17 cellular contexts compared by ENCODE assay signal in the genomic region with DNA sequence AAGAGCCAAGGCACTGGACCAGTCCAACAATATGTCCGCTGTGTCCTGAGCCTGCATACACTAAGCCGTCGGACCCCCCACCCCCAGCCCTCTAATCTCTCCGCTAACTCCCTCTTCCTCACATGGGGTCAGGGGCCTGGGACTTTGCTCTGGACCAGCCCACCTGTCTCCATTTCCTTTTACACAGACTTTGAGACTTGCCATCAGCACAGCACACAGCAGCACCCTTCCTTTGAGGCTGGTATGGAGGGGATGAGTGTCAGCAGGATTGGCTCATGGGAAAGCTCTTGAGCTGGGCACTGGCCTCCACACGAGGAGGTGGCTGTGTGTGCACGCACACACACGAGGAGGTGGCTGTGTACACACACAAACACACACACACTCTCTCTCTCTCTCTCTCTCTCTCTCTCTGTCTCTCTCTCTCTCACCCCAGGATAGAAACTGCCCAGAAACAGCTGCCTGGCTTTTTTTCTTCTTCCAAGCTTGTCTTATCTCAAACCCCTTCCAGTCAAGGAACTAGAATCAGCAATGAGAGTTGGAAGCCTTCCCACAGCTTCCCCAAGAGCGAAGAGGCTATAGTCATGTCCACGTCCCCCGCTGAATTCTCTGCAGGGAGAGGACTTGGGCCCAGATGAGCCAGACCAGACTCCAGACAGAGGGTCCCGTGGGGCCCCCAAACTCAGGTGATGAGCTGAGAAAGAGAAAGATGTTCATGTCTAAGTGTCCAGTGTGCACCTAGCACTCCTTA. TPM values are rescaled to one million over a fixed set of nuclear protein-coding genes. Genes with fewer than 3 reads are reported as not detected.
A peak's percentile ranks its signal among the peaks of the same experiment; 100 is the strongest.
DNase-seq lines count a peak whose midpoint lies in the region; ATAC-seq and TF ChIP-seq lines count a peak whose summit lies in the region.
"Had no signal": no experiment of that assay in that cellular context is flagged by ENCODE, and none has a peak within 500 bp of the region (broad histone marks: within the 10 kb centered on the region; RNA-seq: fewer than 3 reads in every experiment).

No MANE protein-coding gene starts in this region.

- no peak overlapping the region for H2AFZ ChIP-seq in DND-41 (ENCODE audit: low read depth, low read length)

- H3K9me3 ChIP-seq in DND-41 (ENCODE audit: insufficient read depth, low read length, severe bottlenecking) (no peaks in the 10 kb centered on the region), gastroesophageal sphincter (no peaks in the 10 kb centered on the region)
- H3K9me3 ChIP-seq: esophagus squamous epithelium, suprapubic skin had no signal

- H3K27me3 ChIP-seq in DND-41 (ENCODE audit: insufficient read depth, low read length, poor library complexity) (no peaks in the 10 kb centered on the region), gastroesophageal sphincter (no peaks in the 10 kb centered on the region)
- H3K27me3 ChIP-seq: cardiac muscle cell, esophagus squamous epithelium, suprapubic skin had no signal

- peak; percentile 17; the same call in 1 of the 3 replicates for ATAC-seq in DND-41 (ENCODE audit: insufficient read depth, low read depth)
- no peak for ATAC-seq in GM18868 (IDR thresholded peaks at IDR 0.05; ENCODE audit: unreplicated experiment)
- ATAC-seq in gastroesophageal sphincter, result no peak
- ATAC-seq in HG03457 (IDR thresholded peaks at IDR 0.05; ENCODE audit: unreplicated experiment), result no peak
- ATAC-seq: GM12878 had no signal

- peaks cover 0 to 3% (median 0%) of the 10 kb centered on the region in 3 donors for H3K27me3 Mint-ChIP-seq in CD14-positive monocyte (ENCODE audit: low read depth in 3 of 3)
- H3K27me3 Mint-ChIP-seq in chondrocyte (ENCODE audit: low read depth), result no peaks in the 10 kb centered on the region
- H3K27me3 Mint-ChIP-seq in neural crest cell (ENCODE audit: low read depth), result no peaks in the 10 kb centered on the region

- H4K20me1 ChIP-seq in DND-41 (ENCODE audit: insufficient read depth, low read length), result peaks cover 11% of the 10 kb centered on the region; the same call in 1 of the 2 replicates

- TF ChIP-seq CTCF in CD14-positive monocyte (IDR thresholded peaks at IDR 0.05), result no peak
- no peak for TF ChIP-seq CTCF in DND-41 (IDR thresholded peaks at IDR 0.05; ENCODE audit: borderline replicate concordance, extremely low read depth, low read length, poor library complexity, severe bottlenecking)
- TF ChIP-seq CTCF in chondrocyte (IDR thresholded peaks at IDR 0.05), result no peak
- no peak for TF ChIP-seq CTCF in neural crest cell (conservative IDR thresholded peaks at IDR 0.05)
- TF ChIP-seq CTCF in gastroesophageal sphincter (IDR thresholded peaks at IDR 0.05), result no peak

- H3K79me2 ChIP-seq in DND-41 (ENCODE audit: insufficient read depth, low read length), result no peaks in the 10 kb centered on the region

- WGBS in gastroesophageal sphincter (ENCODE audit: low coverage in 1 of 2), 2 donors, result 67% methylated on average over 3 of the region's 11 CpGs; no CpG with 5 or more reads in 1 of the 2 donors

- DNase-seq in CD14-positive monocyte (ENCODE audit: low spot score), result no peak
- DNase-seq in DND-41, result no peak
- DNase-seq in chondrocyte (ENCODE audit: low spot score), result no peak
- DNase-seq in neural crest cell (ENCODE audit: low read depth, low spot score), result no peak
- DNase-seq in MV-4-11 (lab: John Stamatoyannopoulos, UW), result no peak
- DNase-seq: activated CD4-positive, alpha-beta T cell treated with anti-CD3 and anti-CD28 coated beads, Interleukin-2, amount 50 U/mL, for 1 hour; esophagus squamous epithelium; GDM1; mesendoderm; NCI-H2081; NCI-H526 treated with DMSO at 0.1 percent for 48 hours had no signal

- H3K9ac ChIP-seq in DND-41 (ENCODE audit: low read depth, low read length), result no peak overlapping the region

- intact Hi-C loops in CD14-positive monocyte (cut with micrococcal nuclease), result no loop called here

- H3K27ac Mint-ChIP-seq in CD14-positive monocyte, result peak overlapping the region; percentile 36 to 87 (median 70)
- H3K27ac Mint-ChIP-seq in chondrocyte (ENCODE audit: unreplicated experiment), result peak overlapping the region; percentile 32
- H3K27ac Mint-ChIP-seq in neural crest cell (ENCODE audit: unreplicated experiment), result peak overlapping the region; percentile 9

- peaks cover 57% of the 10 kb centered on the region for H3K36me3 ChIP-seq in DND-41 (ENCODE audit: insufficient read depth, low read length)
- H3K36me3 ChIP-seq in gastroesophageal sphincter, result peaks cover 0 to 61% of the 10 kb centered on the region in 2 donors
- H3K36me3 ChIP-seq: cardiac muscle cell had no signal

- H3K4me1 Mint-ChIP-seq in CD14-positive monocyte, result peaks cover 27% of the 10 kb centered on the region
- peaks cover 28% of the 10 kb centered on the region for H3K4me1 Mint-ChIP-seq in chondrocyte (ENCODE audit: low read depth)
- H3K4me1 Mint-ChIP-seq in neural crest cell, result no peaks in the 10 kb centered on the region

- H3K4me3 ChIP-seq in DND-41 (ENCODE audit: low read depth in 1 of 2, low read length in 2 of 2), result no peak overlapping the region
- H3K4me3 ChIP-seq in gastroesophageal sphincter, result no peak overlapping the region
- H3K4me3 ChIP-seq: cardiac muscle cell, esophagus squamous epithelium, GM12878, suprapubic skin had no signal

- TF ChIP-seq EP300 in gastroesophageal sphincter (IDR thresholded peaks at IDR 0.05), result no peak

- no peak overlapping the region; the same call in 1 of the 2 replicates for H3K27ac ChIP-seq in DND-41 (ENCODE audit: low read length)
- H3K27ac ChIP-seq in gastroesophageal sphincter, result peak overlapping the region in 2 of 4 donors; percentile 10 to 63
- H3K27ac ChIP-seq: cardiac muscle cell had no signal

- H3K4me1 ChIP-seq in DND-41 (ENCODE audit: insufficient read depth, low read length) (no peaks in the 10 kb centered on the region), gastroesophageal sphincter (peaks cover 0 to 11% (median 0%) of the 10 kb centered on the region in 3 donors)

- H3K9me3 Mint-ChIP-seq in CD14-positive monocyte, result no peaks in the 10 kb centered on the region
- peaks cover 5% of the 10 kb centered on the region for H3K9me3 Mint-ChIP-seq in chondrocyte (ENCODE audit: low read depth)
- no peaks in the 10 kb centered on the region for H3K9me3 Mint-ChIP-seq in neural crest cell

- H3K4me3 Mint-ChIP-seq in CD14-positive monocyte (no peak overlapping the region), chondrocyte (ENCODE audit: unreplicated experiment) (no peak overlapping the region), neural crest cell (no peak overlapping the region)

- no peak for TF ChIP-seq POLR2A in gastroesophageal sphincter (IDR thresholded peaks at IDR 0.05)

- H3K36me3 Mint-ChIP-seq in CD14-positive monocyte (peaks cover 49 to 71% of the 10 kb centered on the region in 2 donors), chondrocyte (ENCODE audit: low read depth) (peaks cover 17% of the 10 kb centered on the region), neural crest cell (ENCODE audit: low read depth) (peaks cover 6% of the 10 kb centered on the region)

- no peak overlapping the region for H3K4me2 ChIP-seq in DND-41 (ENCODE audit: insufficient read depth, low read length)

RNA-seq across cellular contexts. Expression of a gene that starts 18.6 kb away (rescaled TPM):
- 1 to 10 TPM; 3.0 to 3.3 TPM for polyA plus RNA-seq in CD14-positive monocyte
- total RNA-seq in chondrocyte (5.2 to 7.6 TPM (median 6.2 TPM) in 3 replicates), neural crest cell (9.1 and 9.7 TPM in 2 replicates), gastroesophageal sphincter (1 to 10 TPM; 4.7 to 9.3 (median 7.5) TPM)

Comparison
In these comparisons a context has a peak if more than half of its experiments do, and no peak if none do; other contexts are left out.
1. H3K27ac Mint-ChIP-seq: peak in every context shown above with its lines; median percentile 70 in CD14-positive monocyte; 32 in chondrocyte; 9 in neural crest cell.